Comparison of ENCODE assay signal across 1 cellular context in the genomic region with DNA sequence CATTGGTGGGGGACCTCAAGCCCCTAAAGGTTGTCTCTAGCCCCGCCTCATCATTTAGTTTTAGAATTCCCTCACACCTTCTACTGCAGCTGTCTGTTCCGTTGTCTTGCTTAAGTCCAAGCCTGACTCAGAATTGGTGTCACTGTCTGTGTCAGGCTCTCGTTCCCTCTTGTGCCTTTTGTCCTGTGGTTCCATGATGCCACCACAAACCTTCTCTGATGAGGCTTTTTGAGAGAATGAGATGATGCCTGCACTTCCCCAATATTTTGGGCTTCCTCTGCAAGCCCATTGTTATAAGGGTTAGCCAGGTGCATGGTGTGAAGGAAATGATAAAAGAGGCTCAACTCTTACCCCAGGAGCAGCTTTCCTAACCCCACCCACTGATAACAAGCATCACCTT.
TF ChIP-seq lines count a peak whose summit lies in the region.

No MANE protein-coding gene starts in this region.

TF ChIP-seq in GM23338, 12 proteins besides CTCF, POLR2A, EP300 and RAD21 (continued from another document):
- no peak for TF ChIP-seq ETS1 (IDR thresholded peaks at IDR 0.05)
- no peak for TF ChIP-seq ZNF462 (CRISPR knock-in tag; IDR thresholded peaks at IDR 0.05)
- no peak for TF ChIP-seq STAT1 (IDR thresholded peaks at IDR 0.05; ENCODE audit: unreplicated experiment)
- TF ChIP-seq EZH2phosphoT487 (IDR thresholded peaks at IDR 0.05; ENCODE audit: unreplicated experiment) = no peak
- TF ChIP-seq ZNF331 (CRISPR knock-in tag; IDR thresholded peaks at IDR 0.05; ENCODE audit: low read depth) = no peak
- no peak for TF ChIP-seq NANOG (IDR thresholded peaks at IDR 0.05; ENCODE audit: borderline replicate concordance)
- TF ChIP-seq ZNF114 (CRISPR knock-in tag; IDR thresholded peaks at IDR 0.05) = no peak
- no peak for TF ChIP-seq CREB1 (CRISPR knock-in tag; IDR thresholded peaks at IDR 0.05; ENCODE audit: low read depth)
- TF ChIP-seq POLR2AphosphoS5 (IDR thresholded peaks at IDR 0.05; ENCODE audit: low read depth) = no peak
